In the genomic region with DNA sequence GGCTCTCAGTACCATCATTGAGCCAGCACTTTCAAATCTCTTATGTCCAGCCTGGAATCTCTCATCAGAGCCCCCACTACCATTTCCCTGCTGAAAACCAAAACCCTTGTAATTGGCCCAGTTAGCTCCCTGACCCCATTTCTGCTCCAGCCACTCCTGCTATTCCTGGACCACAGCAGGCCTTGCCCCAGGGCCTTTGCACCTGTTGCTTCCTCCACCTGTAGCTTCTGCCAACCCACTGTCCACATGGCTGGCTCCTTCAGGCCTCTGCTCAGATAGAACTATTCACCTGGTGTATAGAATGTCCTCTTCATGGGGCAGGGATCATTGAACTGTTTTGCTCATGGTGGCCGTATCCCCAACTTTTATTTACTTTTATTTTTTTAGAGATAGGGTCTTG, we compare ENCODE assay signal across 6 cellular contexts. TPM values are rescaled to one million over a fixed set of nuclear protein-coding genes. Genes with fewer than 3 reads are reported as not detected.
A peak's percentile ranks its signal among the peaks of the same experiment; 100 is the strongest.
DNase-seq lines count a peak whose midpoint lies in the region; ATAC-seq, FAIRE-seq and TF ChIP-seq lines count a peak whose summit lies in the region.
"Not testable (repeated sequence)": the region's sequence is repeated elsewhere in the genome, so short reads cannot be mapped to it uniquely, and the experiment has no call there.

No MANE protein-coding gene starts in this region.

- not testable (repeated sequence) for H4K20me1 ChIP-seq in endothelial cell of umbilical vein (replicated peaks; ENCODE audit: control insufficient read depth, extremely low read depth, insufficient read depth, low read length)
- H4K20me1 ChIP-seq in neural progenitor cell (ENCODE audit: low read depth): peaks cover 86% of the 10 kb centered on the region

- H3K4me1 Mint-ChIP-seq in CD4-positive, CD25-positive, alpha-beta regulatory T cell: peaks cover 0 to 10% (median 3%) of the 10 kb centered on the region in 4 donors
- H3K4me1 Mint-ChIP-seq in activated CD4-positive, alpha-beta T cell treated with anti-CD3 and anti-CD28 coated beads, Interleukin-2, amount 10 ng/mL, durations not matched to agents 7 days and 5 days: not testable (repeated sequence)
- H3K4me1 Mint-ChIP-seq in neural progenitor cell: peaks cover 29% of the 10 kb centered on the region

- not testable (repeated sequence) for DNase-seq in CD4-positive, CD25-positive, alpha-beta regulatory T cell; activated CD4-positive, alpha-beta T cell treated with anti-CD3 and anti-CD28 coated beads, Interleukin-2, amount 10 ng/mL, durations not matched to agents 7 days and 5 days; activated naive CD4-positive, alpha-beta T cell treated with anti-CD3 and anti-CD28 coated beads, Interleukin-2, amount 50 U/mL, for 72 hours (ENCODE audit: low spot score in 2 of 2); endothelial cell of umbilical vein (ENCODE audit: low read depth, low spot score); neural progenitor cell (ENCODE audit: low spot score)

- not testable (repeated sequence) for H3K4me3 Mint-ChIP-seq in CD4-positive, CD25-positive, alpha-beta regulatory T cell; activated CD4-positive, alpha-beta T cell treated with anti-CD3 and anti-CD28 coated beads, Interleukin-2, amount 10 ng/mL, durations not matched to agents 7 days and 5 days
- H3K4me3 Mint-ChIP-seq in neural progenitor cell: peak overlapping the region; percentile 66

- H2AFZ ChIP-seq in endothelial cell of umbilical vein (ENCODE audit: low read depth, low read length); neural progenitor cell (replicated peaks): not testable (repeated sequence)

- TF ChIP-seq CTCF in HEK293 (tag by site-specific recombination; IDR thresholded peaks at IDR 0.05); endothelial cell of umbilical vein (IDR thresholded peaks at IDR 0.05; ENCODE audit: extremely low read depth in 1 of 2, insufficient read depth in 1 of 2, low read depth in 1 of 2, low read length in 2 of 2); neural progenitor cell (IDR thresholded peaks at IDR 0.05): not testable (repeated sequence)

- not testable (repeated sequence) for TF ChIP-seq POLR2A in endothelial cell of umbilical vein (IDR thresholded peaks at IDR 0.05; ENCODE audit: low read depth, low read length)

- H3K27ac ChIP-seq in CD4-positive, CD25-positive, alpha-beta regulatory T cell (ENCODE audit: insufficient read depth, low read length, poor library complexity, severe bottlenecking); HEK293 (ENCODE audit: extremely low read depth, low read depth, low read length); endothelial cell of umbilical vein (ENCODE audit: insufficient read depth, low read depth, low read length); neural progenitor cell: not testable (repeated sequence)

- H3K4me3 ChIP-seq in CD4-positive, CD25-positive, alpha-beta regulatory T cell (ENCODE audit: low read depth, low read length); HEK293 (ENCODE audit: low read depth, low read length); endothelial cell of umbilical vein (replicated peaks in 1 of 3; ENCODE audit: insufficient read depth in 1 of 3, low read depth in 1 of 3, low read length in 3 of 3); neural progenitor cell: not testable (repeated sequence)

- not testable (repeated sequence) for H3K4me2 ChIP-seq in endothelial cell of umbilical vein (ENCODE audit: insufficient read depth, low read length); neural progenitor cell

- FAIRE-seq in endothelial cell of umbilical vein (lab: Jason Lieb, UNC): peak; percentile 67

- not testable (repeated sequence) for H3K79me2 ChIP-seq in endothelial cell of umbilical vein (ENCODE audit: control insufficient read depth, insufficient read depth, low read length)
- peaks cover 80% of the 10 kb centered on the region for H3K79me2 ChIP-seq in neural progenitor cell (ENCODE audit: low read depth)

- not testable (repeated sequence) for H3K9me3 ChIP-seq in CD4-positive, CD25-positive, alpha-beta regulatory T cell (ENCODE audit: control insufficient read depth in 2 of 2, low read length in 2 of 2); HEK293 (ENCODE audit: control insufficient read depth, insufficient read depth, low read depth, low read length); endothelial cell of umbilical vein (replicated peaks; ENCODE audit: control insufficient read depth, insufficient read depth, low read length); neural progenitor cell (ENCODE audit: low read depth)

- H3K36me3 ChIP-seq in CD4-positive, CD25-positive, alpha-beta regulatory T cell (ENCODE audit: control insufficient read depth, insufficient read depth, low read length); HEK293 (ENCODE audit: control insufficient read depth in 2 of 2, insufficient read depth in 1 of 2, low read length in 2 of 2); endothelial cell of umbilical vein (ENCODE audit: control insufficient read depth in 2 of 2, extremely low read depth in 1 of 2, insufficient read depth in 2 of 2, low read length in 2 of 2); neural progenitor cell: not testable (repeated sequence)

- dilution Hi-C loops in endothelial cell of umbilical vein (cut with MboI; ENCODE audit: extremely low pct_ligation_motif_present, low sequenced_read_pairs): not testable (repeated sequence)

- BruUV-seq in endothelial cell of umbilical vein (replicated peaks; lab: Mats Ljungman, UMichigan): not testable (repeated sequence)

- POLR2A ChIA-PET in HEK293 (lab: Yijun Ruan, JAX); activated CD4-positive, alpha-beta T cell treated with anti-CD3 and anti-CD28 coated beads, Interleukin-2, amount 10 ng/mL, durations not matched to agents 7 days and 5 days (lab: Charles Lee); endothelial cell of umbilical vein (lab: Charles Lee): not testable (repeated sequence)

- H3K27ac Mint-ChIP-seq in CD4-positive, CD25-positive, alpha-beta regulatory T cell: peak overlapping the region in 2 of 3 donors; percentile 67 to 83
- peak overlapping the region; percentile 60 for H3K27ac Mint-ChIP-seq in activated CD4-positive, alpha-beta T cell treated with anti-CD3 and anti-CD28 coated beads, Interleukin-2, amount 10 ng/mL, durations not matched to agents 7 days and 5 days
- peak overlapping the region; percentile 3 to 55 for H3K27ac Mint-ChIP-seq in activated naive CD4-positive, alpha-beta T cell treated with anti-CD3 and anti-CD28 coated beads, Interleukin-2, amount 50 U/mL, for 72 hours
- H3K27ac Mint-ChIP-seq in neural progenitor cell: not testable (repeated sequence)

- not testable (repeated sequence) for H3K27me3 Mint-ChIP-seq in CD4-positive, CD25-positive, alpha-beta regulatory T cell; activated CD4-positive, alpha-beta T cell treated with anti-CD3 and anti-CD28 coated beads, Interleukin-2, amount 10 ng/mL, durations not matched to agents 7 days and 5 days; neural progenitor cell (ENCODE audit: insufficient read depth, low read depth)

- not testable (repeated sequence) for H3K4me1 ChIP-seq in CD4-positive, CD25-positive, alpha-beta regulatory T cell (ENCODE audit: control insufficient read depth, insufficient read depth, low read length, poor library complexity, severe bottlenecking); HEK293 (ENCODE audit: control insufficient read depth, insufficient read depth, low read length); endothelial cell of umbilical vein (ENCODE audit: control insufficient read depth, extremely low read depth, insufficient read depth, low read length); neural progenitor cell

- H3K27me3 ChIP-seq in CD4-positive, CD25-positive, alpha-beta regulatory T cell (ENCODE audit: control insufficient read depth, insufficient read depth, low read length); endothelial cell of umbilical vein (ENCODE audit: control insufficient read depth in 2 of 2, insufficient read depth in 2 of 2, low read length in 2 of 2); neural progenitor cell: not testable (repeated sequence)

- not testable (repeated sequence) for H3K9me3 Mint-ChIP-seq in CD4-positive, CD25-positive, alpha-beta regulatory T cell; activated CD4-positive, alpha-beta T cell treated with anti-CD3 and anti-CD28 coated beads, Interleukin-2, amount 10 ng/mL, durations not matched to agents 7 days and 5 days; activated naive CD4-positive, alpha-beta T cell treated with anti-CD3 and anti-CD28 coated beads, Interleukin-2, amount 50 U/mL, for 72 hours; neural progenitor cell

- not testable (repeated sequence) for H3F3A ChIP-seq in neural progenitor cell (ENCODE audit: low read depth)

- not testable (repeated sequence) for H3K9me1 ChIP-seq in endothelial cell of umbilical vein (replicated peaks; ENCODE audit: control insufficient read depth, extremely low read depth, insufficient read depth, low read length)

- not testable (repeated sequence) for H3K36me3 Mint-ChIP-seq in CD4-positive, CD25-positive, alpha-beta regulatory T cell; activated CD4-positive, alpha-beta T cell treated with anti-CD3 and anti-CD28 coated beads, Interleukin-2, amount 10 ng/mL, durations not matched to agents 7 days and 5 days (ENCODE audit: low read depth); activated naive CD4-positive, alpha-beta T cell treated with anti-CD3 and anti-CD28 coated beads, Interleukin-2, amount 50 U/mL, for 72 hours; neural progenitor cell

- ATAC-seq in CD4-positive, CD25-positive, alpha-beta regulatory T cell (ENCODE audit: low read depth in 2 of 2); activated naive CD4-positive, alpha-beta T cell treated with anti-CD3 and anti-CD28 coated beads, Interleukin-2, amount 50 U/mL, for 72 hours: not testable (repeated sequence)

- not testable (repeated sequence) for H3K9ac ChIP-seq in endothelial cell of umbilical vein (replicated peaks; ENCODE audit: extremely low read depth, insufficient read depth, low read length); neural progenitor cell

- CTCF ChIA-PET in HEK293 (lab: Yijun Ruan, JAX): interaction anchor here (1.5 kb wide), 1 partner anchor 163 kb away, joined by 7 read pairs; no protein-coding TSS in a partner anchor
- CTCF ChIA-PET in activated CD4-positive, alpha-beta T cell treated with anti-CD3 and anti-CD28 coated beads, Interleukin-2, amount 10 ng/mL, durations not matched to agents 7 days and 5 days (lab: Charles Lee): interaction anchor here (0.9 to 1.1 kb wide), 2 partner anchors 49 to 163 kb away, joined by 3 read pairs; a partner anchor contains a TSS
- CTCF ChIA-PET in endothelial cell of umbilical vein (lab: Charles Lee): not testable (repeated sequence)

- intact Hi-C loops in endothelial cell of umbilical vein (cut with micrococcal nuclease): not testable (repeated sequence)

RNA-seq across cellular contexts. Expression of a gene that starts 20.3 kb away (rescaled TPM):
- total RNA-seq in CD4-positive, CD25-positive, alpha-beta regulatory T cell: 8.2 TPM
- under 1 TPM in 3 of 4 donors, not detected in 1; 0.21 to 0.40 (median 0.29) TPM for polyA plus RNA-seq in CD4-positive, CD25-positive, alpha-beta regulatory T cell
- 10 to 100 TPM; 12.5 to 14.0 TPM for total RNA-seq in activated CD4-positive, alpha-beta T cell treated with anti-CD3 and anti-CD28 coated beads, Interleukin-2, amount 10 ng/mL, durations not matched to agents 7 days and 5 days
- 10 to 100 TPM in 1 of 2 donors, 1 to 10 TPM in 1; 9.2 to 25.7 TPM for total RNA-seq in activated naive CD4-positive, alpha-beta T cell treated with anti-CD3 and anti-CD28 coated beads, Interleukin-2, amount 50 U/mL, for 72 hours
- total RNA-seq in endothelial cell of umbilical vein (5.4 and 7.3 TPM in 2 replicates), neural progenitor cell (ENCODE audit: low replicate concordance) (13.3 and 59.0 TPM in 2 replicates)
- polyA plus RNA-seq in endothelial cell of umbilical vein: 8.3 and 9.0 TPM in 2 replicates
- polyA plus RNA-seq in endothelial cell of umbilical vein (2011; cell fraction: cytosol; rRNA removed): 2.9 and 3.6 TPM in 2 replicates
- polyA plus RNA-seq in endothelial cell of umbilical vein (2011; cell fraction: nucleus; rRNA removed): 12.1 and 14.1 TPM in 2 replicates
- polyA plus RNA-seq in endothelial cell of umbilical vein (2012): 3.2 and 5.6 TPM in 2 replicates
- polyA minus RNA-seq in endothelial cell of umbilical vein: 12.1 and 24.4 TPM in 2 replicates
- 8.3 TPM for polyA minus RNA-seq in endothelial cell of umbilical vein (2011; cell fraction: cytosol; rRNA and poly(A)+ RNA removed)
- polyA minus RNA-seq in endothelial cell of umbilical vein (2011; cell fraction: nucleus; rRNA and poly(A)+ RNA removed): 9.6 and 16.1 TPM in 2 replicates

RNA-seq across cellular contexts. Expression of a gene that starts 49.3 kb away (rescaled TPM):
- total RNA-seq in CD4-positive, CD25-positive, alpha-beta regulatory T cell: 4.6 TPM
- polyA plus RNA-seq in CD4-positive, CD25-positive, alpha-beta regulatory T cell: 10 to 100 TPM in 1 of 4 donors, 1 to 10 TPM in 3; 6.2 to 10.1 (median 8.7) TPM
- 100 to 1,000 TPM; 119 to 131 TPM for total RNA-seq in activated CD4-positive, alpha-beta T cell treated with anti-CD3 and anti-CD28 coated beads, Interleukin-2, amount 10 ng/mL, durations not matched to agents 7 days and 5 days
- 10 to 100 TPM; 68.3 to 76.1 TPM for total RNA-seq in activated naive CD4-positive, alpha-beta T cell treated with anti-CD3 and anti-CD28 coated beads, Interleukin-2, amount 50 U/mL, for 72 hours
- total RNA-seq in endothelial cell of umbilical vein (37.1 and 39.1 TPM in 2 replicates), neural progenitor cell (ENCODE audit: low replicate concordance) (16.4 and 38.8 TPM in 2 replicates)
- polyA plus RNA-seq in endothelial cell of umbilical vein: 36.6 and 42.4 TPM in 2 replicates
- polyA plus RNA-seq in endothelial cell of umbilical vein (2011; cell fraction: cytosol; rRNA removed): 36.8 and 38.5 TPM in 2 replicates
- polyA plus RNA-seq in endothelial cell of umbilical vein (2011; cell fraction: nucleus; rRNA removed): 14.1 and 14.4 TPM in 2 replicates
- 18.8 and 25.4 TPM in 2 replicates for polyA plus RNA-seq in endothelial cell of umbilical vein (2012)
- polyA minus RNA-seq in endothelial cell of umbilical vein: 16.8 and 18.4 TPM in 2 replicates
- polyA minus RNA-seq in endothelial cell of umbilical vein (2011; cell fraction: cytosol; rRNA and poly(A)+ RNA removed): 183 TPM
- 4.8 and 6.0 TPM in 2 replicates for polyA minus RNA-seq in endothelial cell of umbilical vein (2011; cell fraction: nucleus; rRNA and poly(A)+ RNA removed)
